In the genomic region with DNA sequence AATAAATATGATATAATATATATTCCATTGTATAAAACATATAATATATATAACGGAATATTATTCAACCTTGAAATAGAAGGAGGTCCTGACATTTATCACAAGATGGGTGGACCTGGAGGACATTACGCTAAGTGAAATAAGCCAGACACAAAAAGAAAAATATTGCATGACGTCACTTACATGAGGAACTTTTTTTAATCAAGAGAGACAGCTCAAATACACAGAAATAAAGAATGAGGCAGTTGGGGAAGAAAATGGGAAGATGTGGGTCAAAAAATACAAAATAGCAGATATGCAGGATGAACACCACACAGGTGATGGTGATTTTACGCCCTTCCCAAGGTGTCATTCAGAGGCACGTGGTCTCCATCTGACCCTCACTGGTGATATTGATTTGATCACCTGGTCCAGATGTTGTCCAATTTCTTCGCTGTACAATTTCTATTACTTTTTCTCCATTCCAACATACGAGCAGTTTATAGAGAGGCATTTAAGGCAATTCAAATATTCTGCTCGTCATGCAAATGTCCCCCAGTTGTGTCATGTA, we compare ENCODE assay signal across 8 cellular contexts. TPM values are rescaled to one million over a fixed set of nuclear protein-coding genes. Genes with fewer than 3 reads are reported as not detected.
A peak's percentile ranks its signal among the peaks of the same experiment; 100 is the strongest.
DNase-seq lines count a peak whose midpoint lies in the region; ATAC-seq, FAIRE-seq and TF ChIP-seq lines count a peak whose summit lies in the region.

No MANE protein-coding gene starts in this region.

- H3K4me1 ChIP-seq in A549 (no peaks in the 10 kb centered on the region), PC-3 (ENCODE audit: insufficient read depth, low read length) (peaks cover 13% of the 10 kb centered on the region; the same call in 1 of the 2 replicates)

- peaks cover 20% of the 10 kb centered on the region for H3K4me1 Mint-ChIP-seq in neural crest cell

- DNase-seq in A549 (ENCODE audit: low read depth in 1 of 2, low spot score in 1 of 2) (no peak), PC-3 (no peak), neural crest cell (ENCODE audit: low read depth, low spot score) (no peak), HK-2 (ENCODE audit: unreplicated experiment) (no peak), D341Med (ENCODE audit: low spot score) (no peak), cerebellar nuclear complex (lab: John Stamatoyannopoulos, UW) (no peak)

- H3K27ac Mint-ChIP-seq in neural crest cell (ENCODE audit: unreplicated experiment) = peak overlapping the region; percentile 99

- no peak for TF ChIP-seq EP300 in A549 (IDR thresholded peaks at IDR 0.05)

- TSS peak; percentile 89 for BruUV-seq in PC-3 (replicated peaks; lab: Mats Ljungman, UMichigan)

- no peaks in the 10 kb centered on the region for H3K9me2 ChIP-seq in PC-3 (replicated peaks; ENCODE audit: low read length)

- H3K4me3 Mint-ChIP-seq in neural crest cell = peak overlapping the region; percentile 98

- H2AFZ ChIP-seq in PC-3 (ENCODE audit: low read length) = peak overlapping the region; percentile 96

- no peaks in the 10 kb centered on the region for H3F3A ChIP-seq in PC-3 (ENCODE audit: low read length, unreplicated experiment)

- peak overlapping the region; percentile 90 to 93 for H3K27ac ChIP-seq in A549
- no peak overlapping the region for H3K27ac ChIP-seq in PC-3 (ENCODE audit: low read length)

- WGBS in A549 (ENCODE audit: missing lambda C conversion rate) = 27% methylated on average over 8 of the region's 8 CpGs

- H3K27me3 Mint-ChIP-seq in neural crest cell (ENCODE audit: low read depth) = peaks cover 14% of the 10 kb centered on the region

- intact Hi-C loops in PC-3 (cut with micrococcal nuclease) = loop anchor here (1.0 to 10.0 kb wide), 2 partner anchors 295 to 657 kb away; partner anchors contain the start of gene ZNF266

- H3K9ac ChIP-seq in PC-3 (ENCODE audit: low read length) = peak overlapping the region; percentile 95

- ATAC-seq in A549 (peak; percentile 20 to 37; a peak in 3 of 6 replicates), GM19351 (IDR thresholded peaks at IDR 0.05; ENCODE audit: unreplicated experiment) (peak; percentile 17), PC-3 (no peak)

- FAIRE-seq in A549 (lab: Jason Lieb, UNC) (no peak), endometrium (lab: Jason Lieb, UNC) (peak; percentile 91)

- TF ChIP-seq RAD21 in A549 (conservative IDR thresholded peaks at IDR 0.05 in 1 of 2, IDR thresholded peaks at IDR 0.05 in 1 of 2) = no peak

- peaks cover 13% of the 10 kb centered on the region for H3K9me3 Mint-ChIP-seq in neural crest cell

- H3K4me3 ChIP-seq in A549 (peak overlapping the region; percentile 86), PC-3 (ENCODE audit: low read length) (peak overlapping the region; percentile 88)

- H3K9me3 ChIP-seq in A549 = peaks cover 35% of the 10 kb centered on the region
- H3K9me3 ChIP-seq in PC-3 (ENCODE audit: low read length) = peaks cover 30% of the 10 kb centered on the region

- H3K27me3 ChIP-seq in PC-3 (ENCODE audit: low read length) = no peaks in the 10 kb centered on the region

- peaks cover 45% of the 10 kb centered on the region for H3K79me2 ChIP-seq in PC-3 (ENCODE audit: low read length)

- no peak for TF ChIP-seq POLR2A in A549 (IDR thresholded peaks at IDR 0.05; ENCODE audit: low read length)

- H4K20me1 ChIP-seq in PC-3 (ENCODE audit: low read length) = peaks cover 8% of the 10 kb centered on the region; the same call in 1 of the 2 replicates

- H3K4me2 ChIP-seq in A549 (peak overlapping the region; percentile 65), PC-3 (ENCODE audit: low read length) (peak overlapping the region; percentile 86)

- POLR2A ChIA-PET in A549 (lab: Yijun Ruan, JAX) = no interaction called here
- POLR2A ChIA-PET in PC-3 (lab: Charles Lee; ENCODE audit: unreplicated experiment) = no interaction called here

- peaks cover 39% of the 10 kb centered on the region for H3K36me3 Mint-ChIP-seq in neural crest cell (ENCODE audit: low read depth)

- TF ChIP-seq CTCF in A549 (IDR thresholded peaks at IDR 0.05) (no peak), PC-3 (conservative IDR thresholded peaks at IDR 0.05; ENCODE audit: low read depth, low read length) (no peak), neural crest cell (conservative IDR thresholded peaks at IDR 0.05) (no peak)

- H3K36me3 ChIP-seq in PC-3 (ENCODE audit: low read depth, low read length) = peaks cover 37% of the 10 kb centered on the region

- CTCF ChIA-PET in A549 (lab: Yijun Ruan, JAX) (no interaction called here), PC-3 (lab: Charles Lee) (no interaction called here)

TF ChIP-seq in A549, 52 proteins besides CTCF, POLR2A, EP300 and RAD21 (continues in another document):
- TF ChIP-seq FOSB (CRISPR knock-in tag; IDR thresholded peaks at IDR 0.05) = no peak
- no peak for TF ChIP-seq JUNB (IDR thresholded peaks at IDR 0.05)
- TF ChIP-seq MYC (IDR thresholded peaks at IDR 0.05; ENCODE audit: borderline replicate concordance, low read length) = no peak
- TF ChIP-seq ZSCAN20 (CRISPR knock-in tag; IDR thresholded peaks at IDR 0.05) = no peak
- TF ChIP-seq NFE2L2 (conservative IDR thresholded peaks at IDR 0.05; ENCODE audit: low read length) = no peak
- no peak for TF ChIP-seq HOXB5 (CRISPR knock-in tag; IDR thresholded peaks at IDR 0.05)
- TF ChIP-seq, protein P1, sequence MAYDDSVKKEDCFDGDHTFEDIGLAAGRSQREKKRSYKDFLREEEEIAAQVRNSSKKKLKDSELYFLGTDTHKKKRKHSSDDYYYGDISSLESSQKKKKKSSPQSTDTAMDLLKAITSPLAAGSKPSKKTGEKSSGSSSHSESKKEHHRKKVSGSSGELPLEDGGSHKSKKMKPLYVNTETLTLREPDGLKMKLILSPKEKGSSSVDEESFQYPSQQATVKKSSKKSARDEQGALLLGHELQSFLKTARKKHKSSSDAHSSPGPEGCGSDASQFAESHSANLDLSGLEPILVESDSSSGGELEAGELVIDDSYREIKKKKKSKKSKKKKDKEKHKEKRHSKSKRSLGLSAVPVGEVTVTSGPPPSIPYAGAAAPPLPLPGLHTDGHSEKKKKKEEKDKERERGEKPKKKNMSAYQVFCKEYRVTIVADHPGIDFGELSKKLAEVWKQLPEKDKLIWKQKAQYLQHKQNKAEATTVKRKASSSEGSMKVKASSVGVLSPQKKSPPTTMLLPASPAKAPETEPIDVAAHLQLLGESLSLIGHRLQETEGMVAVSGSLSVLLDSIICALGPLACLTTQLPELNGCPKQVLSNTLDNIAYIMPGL (CRISPR knock-in tag; IDR thresholded peaks at IDR 0.05; ENCODE audit: borderline replicate concordance) = no peak
- no peak for TF ChIP-seq HOXA7 (CRISPR knock-in tag; IDR thresholded peaks at IDR 0.05)
- TF ChIP-seq, protein P2, sequence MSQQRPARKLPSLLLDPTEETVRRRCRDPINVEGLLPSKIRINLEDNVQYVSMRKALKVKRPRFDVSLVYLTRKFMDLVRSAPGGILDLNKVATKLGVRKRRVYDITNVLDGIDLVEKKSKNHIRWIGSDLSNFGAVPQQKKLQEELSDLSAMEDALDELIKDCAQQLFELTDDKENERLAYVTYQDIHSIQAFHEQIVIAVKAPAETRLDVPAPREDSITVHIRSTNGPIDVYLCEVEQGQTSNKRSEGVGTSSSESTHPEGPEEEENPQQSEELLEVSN (IDR thresholded peaks at IDR 0.05; ENCODE audit: borderline replicate concordance, low read depth) = no peak
- no peak for TF ChIP-seq CBX8 (IDR thresholded peaks at IDR 0.05)
- TF ChIP-seq TP53 (CRISPR knock-in tag; IDR thresholded peaks at IDR 0.05) = no peak
- TF ChIP-seq HDAC2 (IDR thresholded peaks at IDR 0.05) = no peak

RNA-seq across cellular contexts. Expression of gene ZNF317, which starts 0.5 kb away (rescaled TPM):
- polyA plus RNA-seq in A549 (2011; rRNA removed) (21.8 and 23.1 TPM in 2 replicates), A549 (2017; fragmentation: RNase III; extraction: RNeasy Plus Mini Kit Qiagen cat#74134 plus additional on column Dnase treatment) (14.7 to 16.3 TPM (median 15.1 TPM) in 3 replicates)
- polyA plus RNA-seq in A549 (2012; cell fraction: cytosol; rRNA removed) = 12.0 and 13.4 TPM in 2 replicates
- polyA plus RNA-seq in A549 (2012; cell fraction: nucleus; rRNA removed) = 14.7 and 20.1 TPM in 2 replicates
- 17.2 and 19.5 TPM in 2 replicates for polyA minus RNA-seq in A549 (2011; rRNA and poly(A)+ RNA removed)
- total RNA-seq in PC-3 (2014; rRNA removed) (34.7 and 41.2 TPM in 2 replicates), neural crest cell (40.9 and 44.0 TPM in 2 replicates)

RNA-seq across cellular contexts. Expression of gene OR7G3, which starts 12.9 kb away (rescaled TPM):
- polyA plus RNA-seq in A549 (2011; rRNA removed) = not detected in 2 replicates
- not detected in 2 replicates for polyA plus RNA-seq in A549 (2012; cell fraction: cytosol; rRNA removed)
- polyA plus RNA-seq in A549 (2012; cell fraction: nucleus; rRNA removed) = not detected in 2 replicates
- polyA plus RNA-seq in A549 (2017; fragmentation: RNase III; extraction: RNeasy Plus Mini Kit Qiagen cat#74134 plus additional on column Dnase treatment) = not detected in 3 replicates
- not detected in 2 replicates for polyA minus RNA-seq in A549 (2011; rRNA and poly(A)+ RNA removed)
- not detected in 2 replicates for total RNA-seq in PC-3 (2014; rRNA removed)
- not detected in 2 replicates for total RNA-seq in neural crest cell

RNA-seq across cellular contexts. Expression of gene OR7G1, which starts 24.1 kb away (rescaled TPM):
- not detected in 2 replicates for polyA plus RNA-seq in A549 (2011; rRNA removed)
- polyA plus RNA-seq in A549 (2012; cell fraction: cytosol; rRNA removed) = not detected in 2 replicates
- not detected in 2 replicates for polyA plus RNA-seq in A549 (2012; cell fraction: nucleus; rRNA removed)
- polyA plus RNA-seq in A549 (2017; fragmentation: RNase III; extraction: RNeasy Plus Mini Kit Qiagen cat#74134 plus additional on column Dnase treatment) = not detected in 3 replicates
- not detected in 2 replicates for polyA minus RNA-seq in A549 (2011; rRNA and poly(A)+ RNA removed)
- not detected in 2 replicates for total RNA-seq in PC-3 (2014; rRNA removed)
- not detected in 2 replicates for total RNA-seq in neural crest cell

RNA-seq across cellular contexts. Expression of gene OR7G2, which starts 32.4 kb away (rescaled TPM):
- polyA plus RNA-seq in A549 (2011; rRNA removed) (not detected in 2 replicates), A549 (2017; fragmentation: RNase III; extraction: RNeasy Plus Mini Kit Qiagen cat#74134 plus additional on column Dnase treatment) (not detected in 3 replicates)
- polyA plus RNA-seq in A549 (2012; cell fraction: cytosol; rRNA removed) = not detected in 2 replicates
- polyA plus RNA-seq in A549 (2012; cell fraction: nucleus; rRNA removed) = not detected in 2 replicates
- not detected in 2 replicates for polyA minus RNA-seq in A549 (2011; rRNA and poly(A)+ RNA removed)
- total RNA-seq in PC-3 (2014; rRNA removed) (not detected in 2 replicates), neural crest cell (not detected in 2 replicates)

RNA-seq across cellular contexts. Expression of gene OR7D2, which starts 39.1 kb away (rescaled TPM):
- polyA plus RNA-seq in A549 (2011; rRNA removed) = 0.03 TPM in 1 of 2 replicates, not detected in the other
- not detected in 2 replicates for polyA plus RNA-seq in A549 (2012; cell fraction: cytosol; rRNA removed)
- not detected in 2 replicates for polyA plus RNA-seq in A549 (2012; cell fraction: nucleus; rRNA removed)
- polyA plus RNA-seq in A549 (2017; fragmentation: RNase III; extraction: RNeasy Plus Mini Kit Qiagen cat#74134 plus additional on column Dnase treatment) = not detected in 3 replicates
- polyA minus RNA-seq in A549 (2011; rRNA and poly(A)+ RNA removed) = not detected in 2 replicates
- 0.07 TPM in 1 of 2 replicates, not detected in the other for total RNA-seq in PC-3 (2014; rRNA removed)
- 1.6 and 1.9 TPM in 2 replicates for total RNA-seq in neural crest cell
